In genomic region chr9:12774861-12775367, GRCh38 we compare ENCODE assay signal across 8 cellular contexts. TPM values are rescaled to one million over a fixed set of nuclear protein-coding genes. Genes with fewer than 3 reads are reported as not detected.
DNase-seq lines count a peak whose midpoint lies in the region; ATAC-seq, FAIRE-seq and TF ChIP-seq lines count a peak whose summit lies in the region.

TSS of gene LURAP1L (plus strand) at chr9:12775020. CDS start at chr9:12775716, 696 bp downstream.

- ATAC-seq in esophagus mucosa (peak; percentile 54), HG03520 (IDR thresholded peaks at IDR 0.05; ENCODE audit: unreplicated experiment) (no peak)

- H3K9me3 ChIP-seq in SJSA1 (replicated peaks) = no peaks in the 10 kb centered on the region

- H3K27me3 ChIP-seq in SJSA1 (replicated peaks) = no peaks in the 10 kb centered on the region

- no peaks in the 10 kb centered on the region for H3K36me3 ChIP-seq in SJSA1

- no peak for FAIRE-seq in urothelium cell line (lab: Jason Lieb, UNC)

- TF ChIP-seq CTCF in AG10803 (conservative IDR thresholded peaks at IDR 0.05; ENCODE audit: low read length) = no peak

- H3K4me3 ChIP-seq in AG10803 (ENCODE audit: low read length) (peak within 1 kb of the TSS; percentile 70), SJSA1 (peak within 1 kb of the TSS; percentile 43)

- no peak within 1 kb of the TSS for H3K27ac ChIP-seq in SJSA1

- DNase-seq in AG10803 (ENCODE audit: low read depth) (peak; percentile 80), HT-29 (ENCODE audit: low spot score) (peak; percentile 85), SJSA1 (ENCODE audit: low read depth in 1 of 2, low spot score in 2 of 2) (peak in 1 of 2 experiments; percentile 17), middle frontal gyrus (ENCODE audit: extremely low spot score, low spot score) (peak; percentile 56), urothelium cell line (ENCODE audit: low spot score) (peak; percentile 39), HPDE6-E6E7 (ENCODE audit: extremely low spot score) (no peak)

- 0 out of 2 replicates have a peak, but pooled peaks cover 7% of the 10 kb centered on the region for H3K4me1 ChIP-seq in SJSA1 (replicated peaks)

RNA-seq across cellular contexts. Expression of gene LURAP1L, which starts in this region (rescaled TPM):
- 26.8 and 27.0 TPM in 2 replicates for total RNA-seq in HT-29 (2014; rRNA removed; shearing (Covaris generic))
- 0.31 TPM in 1 of 2 replicates, not detected in the other for total RNA-seq in SJSA1 (2014; rRNA removed; shearing (Covaris generic))
- 2.6 TPM for total RNA-seq in esophagus mucosa
